In genomic region chr14:95062946-95063345, GRCh38 we compare ENCODE assay signal across 21 cellular contexts.
"Had no signal": no experiment of that assay in that cellular context is flagged by ENCODE, and none has a peak within 500 bp of the region (broad histone marks: within the 10 kb centered on the region; RNA-seq: fewer than 3 reads in every experiment).

No MANE protein-coding gene starts in this region.

- H3K79me2 ChIP-seq: parathyroid adenoma had no signal

- H3K36me3 ChIP-seq: left lung, spleen, suprapubic skin, tibial artery had no signal

- H3K9me3 ChIP-seq: left lung, spleen, suprapubic skin, tibial artery had no signal

- H3K27ac ChIP-seq: left lung, parathyroid adenoma, spleen, suprapubic skin, tibial artery had no signal

- H2AFZ ChIP-seq: parathyroid adenoma had no signal

- DNase-seq: activated CD4-positive, alpha-beta memory T cell treated with anti-CD3 and anti-CD28 coated beads for 36 hours; activated CD4-positive, alpha-beta T cell treated with anti-CD3 and anti-CD28 coated beads, Interleukin-2, amount 10 ng/mL, durations not matched to agents 24 days and 14 days; activated CD4-positive, CD25-positive, alpha-beta regulatory T cell treated with anti-CD3 and anti-CD28 coated beads, Interleukin-2, amount 50 U/mL, for 72 hours; activated CD8-positive, alpha-beta memory T cell treated with anti-CD3 and anti-CD28 coated beads, Interleukin-2, amount 50 U/mL, for 4 hours; activated naive CD4-positive, alpha-beta T cell; activated T-cell treated with anti-CD3 and anti-CD28 coated beads, Interleukin-2, amount 50 U/mL, for 1 hour; effector CD8-positive, alpha-beta T cell; left lung; occipital lobe; right cardiac atrium; spleen; stimulated activated naive CD4-positive, alpha-beta T cell; T-helper 2 cell had no signal

- ATAC-seq: activated naive CD4-positive, alpha-beta T cell treated with anti-CD3 and anti-CD28 coated beads, Interleukin-2, amount 50 U/mL, for 72 hours; left lung; right cardiac atrium had no signal

- H3K27me3 ChIP-seq: suprapubic skin, tibial artery had no signal

- H3K4me1 ChIP-seq: left lung, parathyroid adenoma, spleen, suprapubic skin, tibial artery had no signal

- FAIRE-seq: bronchial epithelial cell, colon, frontal cortex had no signal

- H3K9ac ChIP-seq: parathyroid adenoma had no signal

- H3K4me3 ChIP-seq: left lung, lung, spleen, suprapubic skin, tibial artery had no signal
